Comparison of ENCODE assay signal across 1 cellular context in genomic region chr16:30407794-30408534, GRCh38.
TF ChIP-seq lines count a peak whose summit lies in the region.

No MANE protein-coding gene starts in this region.

TF ChIP-seq in GM23338, 12 proteins besides CTCF, POLR2A, EP300 and RAD21:
- TF ChIP-seq REST (IDR thresholded peaks at IDR 0.05; ENCODE audit: unreplicated experiment) = no peak
- no peak for TF ChIP-seq ETS1 (IDR thresholded peaks at IDR 0.05)
- TF ChIP-seq EZH2 (IDR thresholded peaks at IDR 0.05; ENCODE audit: low read depth, unreplicated experiment) = no peak
- TF ChIP-seq POLR2AphosphoS5 (IDR thresholded peaks at IDR 0.05; ENCODE audit: low read depth) = no peak
- TF ChIP-seq EZH2phosphoT487 (IDR thresholded peaks at IDR 0.05; ENCODE audit: unreplicated experiment) = no peak
- no peak for TF ChIP-seq CREB1 (CRISPR knock-in tag; IDR thresholded peaks at IDR 0.05; ENCODE audit: low read depth)
- no peak for TF ChIP-seq JUNB (IDR thresholded peaks at IDR 0.05; ENCODE audit: unreplicated experiment)
- no peak for TF ChIP-seq STAT1 (IDR thresholded peaks at IDR 0.05; ENCODE audit: unreplicated experiment)
- no peak for TF ChIP-seq ZNF114 (CRISPR knock-in tag; IDR thresholded peaks at IDR 0.05)
- TF ChIP-seq NANOG (IDR thresholded peaks at IDR 0.05; ENCODE audit: borderline replicate concordance) = no peak
- no peak for TF ChIP-seq ZNF331 (CRISPR knock-in tag; IDR thresholded peaks at IDR 0.05; ENCODE audit: low read depth)
- TF ChIP-seq ZNF462 (CRISPR knock-in tag; IDR thresholded peaks at IDR 0.05) = no peak
